ENCODE assay signal across 17 cellular contexts in the genomic region with DNA sequence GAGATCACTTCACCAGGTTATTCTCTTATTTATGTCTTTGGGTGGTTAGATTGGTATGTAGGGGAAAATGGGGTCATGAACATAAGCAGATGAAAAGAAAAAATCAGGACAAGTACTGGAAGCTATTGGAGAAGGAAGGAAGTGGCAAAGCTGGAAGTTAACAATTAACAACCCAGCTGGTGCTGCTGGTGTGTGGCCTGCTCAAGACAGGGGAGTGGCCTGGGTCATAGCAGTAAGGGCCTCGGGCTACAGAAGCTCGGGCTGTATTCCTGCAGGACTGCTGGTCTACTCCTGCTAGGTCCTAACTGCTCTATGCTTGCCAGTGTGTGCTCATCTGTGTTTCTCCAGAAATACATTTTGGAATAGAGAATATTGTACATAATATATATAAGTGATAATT. TPM values are rescaled to one million over a fixed set of nuclear protein-coding genes. Genes with fewer than 3 reads are reported as not detected.
A peak's percentile ranks its signal among the peaks of the same experiment; 100 is the strongest.
DNase-seq lines count a peak whose midpoint lies in the region; ATAC-seq, FAIRE-seq and TF ChIP-seq lines count a peak whose summit lies in the region.
"Had no signal": no experiment of that assay in that cellular context is flagged by ENCODE, and none has a peak within 500 bp of the region (broad histone marks: within the 10 kb centered on the region; RNA-seq: fewer than 3 reads in every experiment).

No MANE protein-coding gene starts in this region.

- H2BK12ac ChIP-seq in H9 (ENCODE audit: insufficient read length, low read depth, low read length), result no peak overlapping the region

- H2BK120ac ChIP-seq in H9 (ENCODE audit: low read depth, low read length, poor library complexity, severe bottlenecking), result no peak overlapping the region

- H3K9ac ChIP-seq in H9 (ENCODE audit: extremely low read depth, insufficient read length, low read length) (no peak overlapping the region), K562 (ENCODE audit: insufficient read depth in 1 of 2, low read depth in 2 of 2, low read length in 2 of 2) (no peak overlapping the region)
- H3K9ac ChIP-seq: BLaER1 treated with 17β-estradiol and CSF1 and Interleukin-3, amounts not matched to agents 10 nM and 100 nM; neural progenitor cell had no signal

- no peaks in the 10 kb centered on the region for H3K9me1 ChIP-seq in K562 (ENCODE audit: control insufficient read depth, insufficient read depth, low read length)

- peaks cover 43 to 76% (median 71%) of the 10 kb centered on the region in 3 experiments; a peak in 6 of 7 replicates for H3K36me3 Mint-ChIP-seq in H9 (ENCODE audit: insufficient read depth in 1 of 3, low read depth in 3 of 3)

- H3K27ac ChIP-seq in H9 (ENCODE audit: insufficient read length, low read depth, low read length), result no peak overlapping the region
- H3K27ac ChIP-seq in K562 (ENCODE audit: extremely low read depth, low read depth, low read length), result no peak overlapping the region
- H3K27ac ChIP-seq in stomach, result no peak overlapping the region
- no peak overlapping the region for H3K27ac ChIP-seq in heart right ventricle
- H3K27ac ChIP-seq: BLaER1 treated with 17β-estradiol and CSF1 and Interleukin-3, amounts not matched to agents 10 nM and 100 nM; neural progenitor cell; testis had no signal

- no CpG with 5 or more reads among the region's 2 CpGs for WGBS in H9 (ENCODE audit: extremely low coverage, insufficient read length, low lambda C conversion rate)
- 88% methylated on average over 2 of the region's 2 CpGs for WGBS in K562 (ENCODE audit: insufficient coverage, low coverage, missing lambda C conversion rate)
- 26 to 51% (median 29%) methylated on average over 2 of the region's 2 CpGs for WGBS in stomach, 5 donors
- WGBS in heart right ventricle, 2 donors, result 78 to 82% methylated on average over 2 of the region's 2 CpGs

- POLR2A ChIA-PET in K562 (lab: Yijun Ruan, JAX), result interaction anchor here (0.7 to 16.6 kb wide), 6 partner anchors 14 to 330 kb away, joined by 3 to 168 read pairs (median 9); no protein-coding TSS in a partner anchor

- H4K91ac ChIP-seq in H9 (ENCODE audit: insufficient read length, low read depth, low read length), result no peak overlapping the region

- TF ChIP-seq POLR2A in K562 (conservative IDR thresholded peaks at IDR 0.05) (peak; percentile 4; the same call in 1 of the 2 replicates), stomach (IDR thresholded peaks at IDR 0.05) (no peak)

- H2BK5ac ChIP-seq in H9 (ENCODE audit: insufficient read length, low read length), result no peak overlapping the region

- H3K79me2 ChIP-seq in H9 (ENCODE audit: insufficient read depth, low read length) (no peaks in the 10 kb centered on the region), K562 (ENCODE audit: control insufficient read depth, insufficient read depth, low read length) (peaks cover 49% of the 10 kb centered on the region)

- peak; percentile 50 for DNase-seq in H9
- no peak for DNase-seq in K562 (ENCODE audit: extremely low read depth in 1 of 4, low spot score in 3 of 4)
- peak; percentile 85 for DNase-seq in kidney glomerular epithelial cell (lab: John Stamatoyannopoulos, UW)
- peak; percentile 59 for DNase-seq in stomach
- no peak for DNase-seq in activated CD4-positive, alpha-beta T cell treated with anti-CD3 and anti-CD28 coated beads, Interleukin-2, amount 50 U/mL, for 4 hours
- DNase-seq in heart right ventricle, result no peak
- DNase-seq in NCI-H524 (lab: John Stamatoyannopoulos, UW), result no peak
- DNase-seq: hypothalamus; MM.1S; NCI-H1930; NCI-H526 treated with DMSO at 0.1 percent for 48 hours; stimulated activated CD4-positive, alpha-beta T cell treated with anti-CD3 and anti-CD28 coated beads, Interleukin-4, amount 100 ng/mL, for 1 hour; testis had no signal

- H4K20me1 ChIP-seq in H9 (ENCODE audit: control insufficient read depth, insufficient read depth, insufficient read length) (no peaks in the 10 kb centered on the region), K562 (replicated peaks; ENCODE audit: control insufficient read depth, insufficient read depth, low read length) (peaks cover 33% of the 10 kb centered on the region)

- H2AK5ac ChIP-seq in H9 (ENCODE audit: insufficient read length, low read length), result no peak overlapping the region

- H3K18ac ChIP-seq in H9 (ENCODE audit: insufficient read length, low read depth, low read length), result no peak overlapping the region

- TF ChIP-seq RAD21 in K562 (CRISPR knock-in tag; conservative IDR thresholded peaks at IDR 0.05 in 1 of 2, IDR thresholded peaks at IDR 0.05 in 1 of 2), result no peak

- no TSS peak for BruUV-seq in K562 (replicated peaks; lab: Mats Ljungman, UMichigan)

- no peak for FAIRE-seq in K562 (lab: Jason Lieb, UNC)

- no peaks in the 10 kb centered on the region for H3K27me3 Mint-ChIP-seq in H9 (ENCODE audit: low read depth)

- H2AFZ ChIP-seq in H9 (ENCODE audit: low read length), result no peak overlapping the region
- no peak overlapping the region for H2AFZ ChIP-seq in K562 (ENCODE audit: low read depth, low read length)
- H2AFZ ChIP-seq: neural progenitor cell had no signal

- H3K14ac ChIP-seq in H9 (ENCODE audit: insufficient read depth, low read length), result no peak overlapping the region

- no peaks in the 10 kb centered on the region; a peak in 1 of 4 replicates for H3K4me1 Mint-ChIP-seq in H9
- H3K4me1 Mint-ChIP-seq: neural progenitor cell had no signal

- H3K36me3 ChIP-seq in K562 (ENCODE audit: control insufficient read depth, insufficient read depth, low read length), result peaks cover 98% of the 10 kb centered on the region
- peaks cover 34 to 91% (median 74%) of the 10 kb centered on the region in 4 donors for H3K36me3 ChIP-seq in stomach
- peaks cover 0 to 100% (median 37%) of the 10 kb centered on the region in 9 donors for H3K36me3 ChIP-seq in heart right ventricle
- H3K36me3 ChIP-seq: neural progenitor cell had no signal

- H3K4me3 ChIP-seq in K562 (no peak overlapping the region), stomach (no peak overlapping the region), heart right ventricle (no peak overlapping the region)
- H3K4me3 ChIP-seq: BLaER1 treated with 17β-estradiol and CSF1 and Interleukin-3, amounts not matched to agents 10 nM and 100 nM; neural progenitor cell; testis had no signal

- intact Hi-C loops in K562 (cut with micrococcal nuclease) (no loop called here), stomach (cut with DNase I; ENCODE audit: low total_unique reads) (no loop called here), heart right ventricle (cut with DNase I) (no loop called here)

- no peak overlapping the region; a peak in 1 of 5 replicates for H3K4me3 Mint-ChIP-seq in H9
- H3K4me3 Mint-ChIP-seq: neural progenitor cell had no signal

- H3K56ac ChIP-seq in H9 (ENCODE audit: insufficient read length, low read depth, low read length), result no peak overlapping the region

- no peak overlapping the region for H2BK20ac ChIP-seq in H9 (ENCODE audit: low read depth, low read length, poor library complexity, severe bottlenecking)

- peak; percentile 19; the same call in 1 of the 3 replicates for ATAC-seq in K562
- ATAC-seq in heart right ventricle, result no peak
- ATAC-seq: Panc1, sciatic nerve had no signal

- no peak overlapping the region for H3K23ac ChIP-seq in H9 (ENCODE audit: insufficient read length, low read depth, low read length)

- H3K9me3 ChIP-seq in H9 (ENCODE audit: control insufficient read depth, low read depth, low read length) (no peaks in the 10 kb centered on the region), K562 (replicated peaks; ENCODE audit: control insufficient read depth, insufficient read depth, low read depth, low read length) (no peaks in the 10 kb centered on the region), stomach (no peaks in the 10 kb centered on the region), heart right ventricle (no peaks in the 10 kb centered on the region)
- H3K9me3 ChIP-seq: testis had no signal

- TF ChIP-seq EP300 in K562 (IDR thresholded peaks at IDR 0.05; ENCODE audit: low read length) (no peak), stomach (IDR thresholded peaks at IDR 0.05) (no peak)

- H3K23me2 ChIP-seq in H9 (ENCODE audit: insufficient read length, low read depth, low read length, poor library complexity, severe bottlenecking), result no peaks in the 10 kb centered on the region

- no peaks in the 10 kb centered on the region for H3K27me3 ChIP-seq in H9 (ENCODE audit: insufficient read depth, low read length)
- H3K27me3 ChIP-seq in K562 (ENCODE audit: control insufficient read depth in 2 of 2, insufficient read depth in 2 of 2, low read length in 2 of 2), result no peaks in the 10 kb centered on the region
- H3K27me3 ChIP-seq in stomach, result no peaks in the 10 kb centered on the region
- H3K27me3 ChIP-seq in heart right ventricle, result no peaks in the 10 kb centered on the region
- H3K27me3 ChIP-seq: BLaER1 treated with 17β-estradiol and CSF1 and Interleukin-3, amounts not matched to agents 10 nM and 100 nM; neural progenitor cell; testis had no signal

- H3K4ac ChIP-seq in H9 (ENCODE audit: low read depth, low read length), result no peak overlapping the region

- H4K8ac ChIP-seq in H9 (replicated peaks; ENCODE audit: insufficient read length, low read depth, low read length), result no peak overlapping the region

- no peaks in the 10 kb centered on the region for H3K9me3 Mint-ChIP-seq in H9
- H3K9me3 Mint-ChIP-seq: neural progenitor cell had no signal

- CTCF ChIA-PET in K562 (lab: Yijun Ruan, JAX; ENCODE audit: low intra/inter-chr PET ratio), result no interaction called here

- H3K4me1 ChIP-seq in H9 (ENCODE audit: insufficient read depth, low read length) (no peaks in the 10 kb centered on the region), K562 (replicated peaks in 1 of 2; ENCODE audit: control insufficient read depth in 2 of 2, insufficient read depth in 2 of 2, low read length in 2 of 2) (peaks cover 0 to 3% of the 10 kb centered on the region in 2 experiments; a peak in 1 of 5 replicates), stomach (peaks cover 8 to 45% (median 35%) of the 10 kb centered on the region in 4 donors), heart right ventricle (peaks cover 0 to 27% (median 13%) of the 10 kb centered on the region in 9 donors)
- H3K4me1 ChIP-seq: neural progenitor cell, testis had no signal

- H2BK15ac ChIP-seq in H9 (ENCODE audit: low read depth, low read length), result no peak overlapping the region

- in situ Hi-C loops in K562 (cut with MboI), result no loop called here

- H3K79me1 ChIP-seq in H9 (ENCODE audit: insufficient read depth, low read depth, low read length, poor library complexity, severe bottlenecking), result no peaks in the 10 kb centered on the region

- no peak overlapping the region for H3K27ac Mint-ChIP-seq in H9
- H3K27ac Mint-ChIP-seq: neural progenitor cell had no signal

- no peak overlapping the region for H4K5ac ChIP-seq in H9 (ENCODE audit: insufficient read length, low read depth, low read length)

- no peak overlapping the region for H3T11ph ChIP-seq in H9 (ENCODE audit: low read length)

- TF ChIP-seq CTCF in H9 (conservative IDR thresholded peaks at IDR 0.05) (no peak), K562 (IDR thresholded peaks at IDR 0.05 in 2 of 3, conservative IDR thresholded peaks at IDR 0.05 in 1 of 3; ENCODE audit: insufficient read depth in 2 of 3, low read depth in 1 of 3, low read length in 3 of 3) (no peak), stomach (IDR thresholded peaks at IDR 0.05) (no peak), heart right ventricle (IDR thresholded peaks at IDR 0.05) (no peak)

- H3K4me2 ChIP-seq in H9 (ENCODE audit: insufficient read depth, insufficient read length, low read length) (no peak overlapping the region), K562 (ENCODE audit: insufficient read depth, low read length) (no peak overlapping the region)
- H3K4me2 ChIP-seq: BLaER1 treated with 17β-estradiol and CSF1 and Interleukin-3, amounts not matched to agents 10 nM and 100 nM; neural progenitor cell had no signal

RNA-seq across cellular contexts. Expression of a gene that starts 19.6 kb away (rescaled TPM):
- total RNA-seq in H9 (2021) (27.0 and 27.3 TPM in 2 replicates), K562 (2014; rRNA removed) (31.1 and 31.5 TPM in 2 replicates), K562 (2014; rRNA removed; fragmentation: Illumina TruSeq; extraction: Trizol) (27.2 and 29.2 TPM in 2 replicates), K562 (2015; rRNA removed; fragmentation: Illumina TruSeq; extraction: Trizol) (37.8 and 43.5 TPM in 2 replicates), K562 (2021) (32.5 and 34.4 TPM in 2 replicates), stomach (10 to 100 TPM in 3 of 5 donors, 1 to 10 TPM in 2; 2.3 to 43.1 (median 21.4) TPM), heart right ventricle (10 to 100 TPM in 9 of 10 donors, 1 to 10 TPM in 1; 6.9 to 22.5 (median 14.9) TPM)
- 54.7 and 71.0 TPM in 2 replicates for total RNA-seq in K562 (2011; cell fraction: chromatin; rRNA removed; ENCODE audit: low replicate concordance)
- total RNA-seq in K562 (2011; cell fraction: nucleolus; rRNA removed), result 35.4 TPM in 2 replicates
- 46.5 and 66.0 TPM in 2 replicates for total RNA-seq in K562 (2011; cell fraction: nucleoplasm; rRNA removed)
- polyA plus RNA-seq in K562 (2011; rRNA removed) (41.9 and 46.1 TPM in 2 replicates), K562 (2014; fragmentation: Illumina TruSeq; extraction: Trizol) (27.1 and 29.8 TPM in 2 replicates), K562 (2014; fragmentation: Nextera tagmentation; extraction: Ambion mirVana) (10 to 100 TPM; 10.8 to 12.9 TPM), K562 (2014; rRNA removed) (33.4 and 37.1 TPM in 2 replicates), stomach (10 to 100 TPM in 2 of 3 donors, 1 to 10 TPM in 1; 9.9 to 16.0 (median 11.4) TPM), heart right ventricle (1 to 10 TPM; 8.6 to 8.9 TPM)
- polyA plus RNA-seq in K562 (2011; cell fraction: cytosol; rRNA removed), result 21.3 and 30.8 TPM in 2 replicates
- 66.4 and 72.9 TPM in 2 replicates for polyA plus RNA-seq in K562 (2011; cell fraction: nucleus; rRNA removed)
- 31.8 and 37.9 TPM in 2 replicates for polyA plus RNA-seq in K562 (2012)
- polyA minus RNA-seq in K562 (2011; rRNA and poly(A)+ RNA removed), result 49.0 and 49.4 TPM in 2 replicates
- 22.9 and 24.3 TPM in 2 replicates for polyA minus RNA-seq in K562 (2011; cell fraction: cytosol; rRNA and poly(A)+ RNA removed)
- 36.1 and 55.1 TPM in 2 replicates for polyA minus RNA-seq in K562 (2011; cell fraction: nucleus; rRNA and poly(A)+ RNA removed)

Comparison
In these comparisons a context has a peak if more than half of its experiments do, and no peak if none do; other contexts are left out.
1. DNase-seq: peak in H9 (single experiment), kidney glomerular epithelial cell (single experiment) and stomach (single experiment); none in K562 (0 of 4), activated CD4-positive, alpha-beta T cell treated with anti-CD3 and anti-CD28 coated beads, Interleukin-2, amount 50 U/mL, for 4 hours (0 of 2), heart right ventricle (0 of 2) and NCI-H524 (0 of 2).